Comparison of ENCODE assay signal across 20 cellular contexts in genomic region chr3:6671363-6671762, GRCh38.
DNase-seq lines count a peak whose midpoint lies in the region; ATAC-seq, FAIRE-seq and TF ChIP-seq lines count a peak whose summit lies in the region.
"Had no signal": no experiment of that assay in that cellular context is flagged by ENCODE, and none has a peak within 500 bp of the region (broad histone marks: within the 10 kb centered on the region; RNA-seq: fewer than 3 reads in every experiment).

No MANE protein-coding gene starts in this region.

- no peak overlapping the region for H3K14ac ChIP-seq in IMR-90 (replicated peaks; ENCODE audit: low read depth, low read length)

- no peak for TF ChIP-seq RAD21 in A549 (conservative IDR thresholded peaks at IDR 0.05 in 1 of 2, IDR thresholded peaks at IDR 0.05 in 1 of 2)
- TF ChIP-seq RAD21 in IMR-90 (IDR thresholded peaks at IDR 0.05; ENCODE audit: low read length), result no peak

- H3K4me2 ChIP-seq in A549 (no peak overlapping the region), IMR-90 (ENCODE audit: low read depth, low read length) (no peak overlapping the region)
- H3K4me2 ChIP-seq: BLaER1 treated with 17β-estradiol and CSF1 and Interleukin-3, amounts not matched to agents 10 nM and 100 nM had no signal

- H3K27me3 ChIP-seq in IMR-90 (ENCODE audit: control insufficient read depth, insufficient read depth, low read length), result no peaks in the 10 kb centered on the region
- H3K27me3 ChIP-seq: BLaER1 treated with 17β-estradiol and CSF1 and Interleukin-3, amounts not matched to agents 10 nM and 100 nM had no signal

- no peak for FAIRE-seq in A549 (lab: Jason Lieb, UNC)
- FAIRE-seq in endometrium (lab: Jason Lieb, UNC), result peak; percentile 45
- FAIRE-seq: A204.1, D721Med, G401.6, GM12891, GM19239 had no signal

- H3K4me3 ChIP-seq in A549 (no peak overlapping the region), IMR-90 (ENCODE audit: insufficient read depth, low read depth, low read length) (no peak overlapping the region)
- H3K4me3 ChIP-seq: BLaER1 treated with 17β-estradiol and CSF1 and Interleukin-3, amounts not matched to agents 10 nM and 100 nM had no signal

- TF ChIP-seq CTCF in A549 (IDR thresholded peaks at IDR 0.05), result no peak
- TF ChIP-seq CTCF in IMR-90 (conservative IDR thresholded peaks at IDR 0.05; ENCODE audit: low read depth, low read length), result no peak

- H3K9ac ChIP-seq in IMR-90 (ENCODE audit: low read depth, low read length), result no peak overlapping the region
- H3K9ac ChIP-seq: BLaER1 treated with 17β-estradiol and CSF1 and Interleukin-3, amounts not matched to agents 10 nM and 100 nM had no signal

- CTCF ChIA-PET in A549 (lab: Yijun Ruan, JAX), result no interaction called here
- CTCF ChIA-PET in IMR-90 (lab: Yijun Ruan, JAX), result no interaction called here

- no peak overlapping the region for H2BK120ac ChIP-seq in IMR-90 (ENCODE audit: low read depth, low read length)

- H3K9me3 ChIP-seq in A549 (no peaks in the 10 kb centered on the region; the same call in 2 of the 3 replicates), IMR-90 (ENCODE audit: control insufficient read depth, insufficient read depth, low read length) (peaks cover 11% of the 10 kb centered on the region)
- H3K9me3 ChIP-seq: Caco-2 had no signal

- no peak overlapping the region for H2BK20ac ChIP-seq in IMR-90 (ENCODE audit: low read depth, low read length)

- no peaks in the 10 kb centered on the region for H4K20me1 ChIP-seq in IMR-90 (ENCODE audit: insufficient read depth, low read length)
- H4K20me1 ChIP-seq: BLaER1 treated with 17β-estradiol and CSF1 and Interleukin-3, amounts not matched to agents 10 nM and 100 nM had no signal

- no peak for DNase-seq in A549 (ENCODE audit: low read depth in 1 of 2, low spot score in 1 of 2)
- DNase-seq in IMR-90, result no peak
- DNase-seq in stimulated activated CD4-positive, alpha-beta T cell treated with anti-CD3 and anti-CD28 coated beads, Interleukin-2, amount 100 ng/mL, for 24 hours, result no peak
- no peak for DNase-seq in mucosa of gallbladder (ENCODE audit: low spot score)
- DNase-seq: 8988T; AML-193; Caco-2; Calu3; CD4-positive, alpha-beta T cell; CD8-positive, alpha-beta T cell; DMS79 treated with DMSO at 0.1 percent for 48 hours; GF-D8 had no signal

- no peak overlapping the region for H4K8ac ChIP-seq in IMR-90 (ENCODE audit: low read depth in 2 of 2, low read length in 2 of 2)

- no peak overlapping the region for H3K18ac ChIP-seq in IMR-90 (ENCODE audit: low read depth, low read length)

- no peak for TF ChIP-seq POLR2A in A549 (IDR thresholded peaks at IDR 0.05; ENCODE audit: low read length)
- no peak for TF ChIP-seq POLR2A in IMR-90 (IDR thresholded peaks at IDR 0.05; ENCODE audit: low read depth, low read length)

- no peak overlapping the region for H2AK9ac ChIP-seq in IMR-90 (replicated peaks; ENCODE audit: low read depth, low read length, poor library complexity)

- POLR2A ChIA-PET in A549 (lab: Yijun Ruan, JAX) (no interaction called here), IMR-90 (lab: Charles Lee; ENCODE audit: unreplicated experiment) (no interaction called here)

- H3K36me3 ChIP-seq in IMR-90 (ENCODE audit: control insufficient read depth, insufficient read depth, low read length), result no peaks in the 10 kb centered on the region
- H3K36me3 ChIP-seq: BLaER1 treated with 17β-estradiol and CSF1 and Interleukin-3, amounts not matched to agents 10 nM and 100 nM had no signal

- no peaks in the 10 kb centered on the region for H3K4me1 ChIP-seq in A549
- no peaks in the 10 kb centered on the region for H3K4me1 ChIP-seq in IMR-90 (ENCODE audit: control insufficient read depth, insufficient read depth, low read length)
- H3K4me1 ChIP-seq: BLaER1 treated with 17β-estradiol and CSF1 and Interleukin-3, amounts not matched to agents 10 nM and 100 nM; Caco-2 had no signal

- in situ Hi-C loops in IMR-90 (cut with MboI; ENCODE audit: low sequenced_read_pairs), result no loop called here

- no peak overlapping the region for H2BK5ac ChIP-seq in IMR-90 (ENCODE audit: low read depth, low read length, poor library complexity, severe bottlenecking)

- H3K9me1 ChIP-seq in IMR-90 (ENCODE audit: insufficient read depth, low read length), result no peaks in the 10 kb centered on the region

- no peak overlapping the region for H3K4ac ChIP-seq in IMR-90 (ENCODE audit: low read depth, low read length)

- dilution Hi-C loops in IMR-90 (cut with HindIII; ENCODE audit: low sequenced_read_pairs, unreplicated experiment), result no loop called here

- H3K27ac ChIP-seq in A549 (no peak overlapping the region), IMR-90 (ENCODE audit: insufficient read depth, low read length) (no peak overlapping the region)
- H3K27ac ChIP-seq: BLaER1 treated with 17β-estradiol and CSF1 and Interleukin-3, amounts not matched to agents 10 nM and 100 nM; C4-2B had no signal

- no peak overlapping the region for H2AK5ac ChIP-seq in IMR-90 (ENCODE audit: low read depth, low read length)

- no peaks in the 10 kb centered on the region for H3K79me1 ChIP-seq in IMR-90 (ENCODE audit: low read depth in 1 of 2, low read length in 2 of 2)

- WGBS in A549 (ENCODE audit: missing lambda C conversion rate), result 0% methylated on average over 1 of the region's 1 CpG
- no CpG with 5 or more reads among the region's 1 CpG for whole genome bisulfite sequencing in IMR-90 (ENCODE audit: extremely low coverage in 2 of 2, insufficient read length in 1 of 2), 2 experiments

- no peak overlapping the region for H4K5ac ChIP-seq in IMR-90 (ENCODE audit: low read depth, low read length)

- H3K23ac ChIP-seq in IMR-90 (ENCODE audit: low read depth, low read length), result no peak overlapping the region

- TF ChIP-seq EP300 in A549 (IDR thresholded peaks at IDR 0.05), result no peak

- H2AFZ ChIP-seq in IMR-90 (replicated peaks; ENCODE audit: low read length, poor library complexity), result no peak overlapping the region

- no peak overlapping the region for H4K91ac ChIP-seq in IMR-90 (ENCODE audit: insufficient read depth, low read depth, low read length)

- intact Hi-C loops in IMR-90 (cut with micrococcal nuclease), result no loop called here

- no peak overlapping the region for H2BK15ac ChIP-seq in IMR-90 (ENCODE audit: low read depth, low read length)

- ATAC-seq in A549 (no peak), IMR-90 (ENCODE audit: low read depth) (no peak)
- ATAC-seq: CD8-positive, alpha-beta T cell had no signal

- no peak overlapping the region for H3K56ac ChIP-seq in IMR-90 (ENCODE audit: extremely low read depth, insufficient read depth, low read length)

- BruUV-seq in IMR-90 (replicated peaks; lab: Mats Ljungman, UMichigan), result no TSS peak

TF ChIP-seq in A549, 52 proteins besides CTCF, POLR2A, EP300 and RAD21:
- TF ChIP-seq ZFP36 (IDR thresholded peaks at IDR 0.05; ENCODE audit: borderline replicate concordance, partially characterized antibody) (no peak), HOXB5 (CRISPR knock-in tag; IDR thresholded peaks at IDR 0.05) (no peak), FOXS1 (CRISPR knock-in tag; IDR thresholded peaks at IDR 0.05) (no peak), ZNF302 (CRISPR knock-in tag; IDR thresholded peaks at IDR 0.05) (no peak), MAFK (IDR thresholded peaks at IDR 0.05; ENCODE audit: partially characterized antibody) (peak; percentile 30), EHMT2 (IDR thresholded peaks at IDR 0.05; ENCODE audit: low read depth) (no peak)
TF ChIP-seq in A549: peak in this region for 1.

TF ChIP-seq in IMR-90, 13 proteins besides CTCF, POLR2A, EP300 and RAD21:
- no peak for TF ChIP-seq NFE2L2 (IDR thresholded peaks at IDR 0.05; ENCODE audit: low read depth, low read length)
- TF ChIP-seq MAFK (IDR thresholded peaks at IDR 0.05; ENCODE audit: low read depth, low read length), result peak; percentile 33
- no peak for TF ChIP-seq BHLHE40 (IDR thresholded peaks at IDR 0.05; ENCODE audit: low read depth, low read length)
